In the genomic region with DNA sequence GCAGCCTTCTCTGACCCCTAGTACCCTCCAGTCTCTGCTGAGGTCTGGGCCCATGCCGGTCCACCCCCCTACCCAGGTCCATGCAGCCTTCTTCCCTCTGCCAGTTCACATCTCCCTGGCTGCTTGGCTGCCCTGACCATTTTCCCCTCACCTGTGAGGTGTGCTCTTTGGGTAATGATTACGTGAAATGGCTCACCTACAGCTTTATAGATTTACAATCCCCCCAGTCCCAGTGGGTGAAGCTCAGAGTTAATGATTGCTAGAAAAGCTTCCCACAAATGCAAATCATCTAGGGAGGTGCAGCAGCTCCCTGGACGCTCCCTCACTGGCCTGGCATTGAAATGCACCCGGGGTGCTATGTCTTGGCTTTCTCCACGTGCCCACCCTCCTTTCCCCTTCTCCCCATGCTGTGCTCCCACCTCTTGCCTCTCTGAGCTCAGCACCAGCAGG, we compare ENCODE assay signal across 27 cellular contexts. TPM values are rescaled to one million over a fixed set of nuclear protein-coding genes. Genes with fewer than 3 reads are reported as not detected.
DNase-seq lines count a peak whose midpoint lies in the region; FAIRE-seq and TF ChIP-seq lines count a peak whose summit lies in the region.
"Had no signal": no experiment of that assay in that cellular context is flagged by ENCODE, and none has a peak within 500 bp of the region (broad histone marks: within the 10 kb centered on the region; RNA-seq: fewer than 3 reads in every experiment).

No MANE protein-coding gene starts in this region.

- H3K4me2 ChIP-seq in astrocyte (ENCODE audit: low read length) (no peak overlapping the region), mesendoderm (ENCODE audit: low read length) (no peak overlapping the region)

- no peak overlapping the region for H2BK15ac ChIP-seq in mesendoderm (replicated peaks; ENCODE audit: low read depth)

- H3K23ac ChIP-seq in mesendoderm (ENCODE audit: low read length) = no peak overlapping the region

- intact Hi-C loops in Calu3 (cut with micrococcal nuclease; ENCODE audit: unreplicated experiment) = no loop called here

- H3K27me3 Mint-ChIP-seq in Calu3 (ENCODE audit: unreplicated experiment) (no peaks in the 10 kb centered on the region), astrocyte (ENCODE audit: low read depth, unreplicated experiment) (peaks cover 15% of the 10 kb centered on the region)

- no peak overlapping the region for H4K5ac ChIP-seq in mesendoderm (ENCODE audit: low read length)

- H3K27ac ChIP-seq in astrocyte (ENCODE audit: low read depth, low read length) (no peak overlapping the region), mesendoderm (ENCODE audit: low read depth, low read length) (no peak overlapping the region)
- H3K27ac ChIP-seq: ascending aorta, stomach, thyroid gland had no signal

- H3K56ac ChIP-seq in mesendoderm (ENCODE audit: low read length) = no peak overlapping the region

- FAIRE-seq in astrocyte (lab: Jason Lieb, UNC) = no peak
- FAIRE-seq: keratinocyte had no signal

- DNase-seq in Calu3 = peak; percentile 26
- no peak for DNase-seq in astrocyte (ENCODE audit: low read depth)
- peak; percentile 85 for DNase-seq in left kidney (ENCODE audit: low read depth, low spot score)
- DNase-seq in renal cortical epithelial cell (ENCODE audit: low read depth) = peak; percentile 71
- DNase-seq in NOMO-1 treated with DMSO at 0.1 percent for 48 hours (lab: John Stamatoyannopoulos, UW; ENCODE audit: unreplicated experiment) = no peak
- DNase-seq in mesendoderm = no peak
- no peak for DNase-seq in central memory CD4-positive, alpha-beta T cell
- no peak for DNase-seq in SIG-M5 treated with dmso at 0.1 percent for 504 hours (lab: John Stamatoyannopoulos, UW; ENCODE audit: unreplicated experiment)
- DNase-seq: activated CD8-positive, alpha-beta T cell treated with anti-CD3 and anti-CD28 coated beads, Interleukin-2, amount 10 ng/mL, durations not matched to agents 7 days and 5 days; activated effector memory CD4-positive, alpha-beta T cell treated with Interleukin-2 at 50 U/mL for 16 hours; activated naive CD8-positive, alpha-beta T cell treated with anti-CD3 and anti-CD28 coated beads, Interleukin-2, amount 10 ng/mL, durations not matched to agents 7 days and 5 days; BE2C; CD8-positive, alpha-beta memory T cell; cerebellar nuclear complex; DMS53; HCEC 1CT; KBM-7; NCI-H1105; NCI-H187 treated with DMSO at 0.1 percent for 48 hours; NCI-H69; stomach; thyroid gland had no signal

- CTCF ChIA-PET in Calu3 (lab: Charles Lee) = interaction anchor here (1.5 kb wide), 1 partner anchor 78 kb away, joined by 4 read pairs; no protein-coding TSS in a partner anchor

- no peak overlapping the region for H4K8ac ChIP-seq in mesendoderm (ENCODE audit: low read depth, low read length)

- H3K9me3 Mint-ChIP-seq in Calu3 (ENCODE audit: low read depth, unreplicated experiment) (no peaks in the 10 kb centered on the region), astrocyte (ENCODE audit: unreplicated experiment) (peaks cover 2% of the 10 kb centered on the region)
- H3K9me3 Mint-ChIP-seq: activated naive CD8-positive, alpha-beta T cell treated with anti-CD3 and anti-CD28 coated beads, Interleukin-2, amount 10 ng/mL, durations not matched to agents 7 days and 5 days; CD8-positive, alpha-beta memory T cell; T-helper 1 cell treated with Interleukin-12 subunit alpha and Interleukin-12 subunit beta and Interleukin-4 antibody, amounts not matched to agents 30 μg/mL and 1 μg/mL, for 36 hours had no signal

- H3K4me1 ChIP-seq in astrocyte (ENCODE audit: insufficient read depth, low read length) = no peaks in the 10 kb centered on the region
- no peaks in the 10 kb centered on the region for H3K4me1 ChIP-seq in mesendoderm (ENCODE audit: control insufficient read depth, low read depth, low read length)
- H3K4me1 ChIP-seq: ascending aorta, thyroid gland had no signal

- WGBS in mesendoderm (ENCODE audit: extremely low coverage, insufficient coverage, low lambda C conversion rate) = no CpG with 5 or more reads among the region's 5 CpGs

- H2AFZ ChIP-seq in astrocyte (ENCODE audit: low read depth, low read length) = no peak overlapping the region

- H3K4me3 Mint-ChIP-seq in Calu3 (ENCODE audit: low read depth, unreplicated experiment) (no peak overlapping the region), astrocyte (ENCODE audit: unreplicated experiment) (no peak overlapping the region)
- H3K4me3 Mint-ChIP-seq: activated CD8-positive, alpha-beta T cell treated with anti-CD3 and anti-CD28 coated beads, Interleukin-2, amount 10 ng/mL, durations not matched to agents 7 days and 5 days; activated naive CD8-positive, alpha-beta T cell treated with anti-CD3 and anti-CD28 coated beads, Interleukin-2, amount 10 ng/mL, durations not matched to agents 7 days and 5 days; CD8-positive, alpha-beta memory T cell; T-helper 1 cell treated with Interleukin-12 subunit alpha and Interleukin-12 subunit beta and Interleukin-4 antibody, amounts not matched to agents 30 μg/mL and 1 μg/mL, for 36 hours had no signal

- H3K4me1 Mint-ChIP-seq in Calu3 (ENCODE audit: low read depth, unreplicated experiment) (peaks cover 17% of the 10 kb centered on the region), astrocyte (ENCODE audit: low read depth, unreplicated experiment) (no peaks in the 10 kb centered on the region)
- H3K4me1 Mint-ChIP-seq: CD8-positive, alpha-beta memory T cell had no signal

- no peaks in the 10 kb centered on the region for H4K20me1 ChIP-seq in astrocyte (ENCODE audit: insufficient read depth, low read length)

- no peaks in the 10 kb centered on the region for H3K9me3 ChIP-seq in astrocyte (ENCODE audit: insufficient read depth, low read depth, low read length)
- H3K9me3 ChIP-seq: ascending aorta, BE2C, stomach, thyroid gland had no signal

- H3K4ac ChIP-seq in mesendoderm (ENCODE audit: low read depth, low read length) = no peak overlapping the region

- no peak for TF ChIP-seq CTCF in Calu3 (IDR thresholded peaks at IDR 0.05; ENCODE audit: unreplicated experiment)
- no peak for TF ChIP-seq CTCF in astrocyte (IDR thresholded peaks at IDR 0.05; ENCODE audit: insufficient read depth, low read depth, low read length)

- H2BK5ac ChIP-seq in mesendoderm (ENCODE audit: low read length) = no peak overlapping the region

- H3K36me3 ChIP-seq in astrocyte (ENCODE audit: insufficient read depth, low read length) (no peaks in the 10 kb centered on the region), mesendoderm (ENCODE audit: control insufficient read depth, insufficient read depth, low read length) (no peaks in the 10 kb centered on the region)
- H3K36me3 ChIP-seq: ascending aorta, BE2C, stomach, thyroid gland had no signal

- H3K4me3 ChIP-seq in astrocyte (ENCODE audit: insufficient read depth, low read depth, low read length) (no peak overlapping the region), mesendoderm (ENCODE audit: low read length) (no peak overlapping the region)
- H3K4me3 ChIP-seq: ascending aorta, stomach, thyroid gland had no signal

- H3K36me3 Mint-ChIP-seq in Calu3 (ENCODE audit: insufficient read depth, unreplicated experiment) (peaks cover 6% of the 10 kb centered on the region), astrocyte (ENCODE audit: low read depth, unreplicated experiment) (no peaks in the 10 kb centered on the region)
- H3K36me3 Mint-ChIP-seq: activated naive CD8-positive, alpha-beta T cell treated with anti-CD3 and anti-CD28 coated beads, Interleukin-2, amount 10 ng/mL, durations not matched to agents 7 days and 5 days; CD8-positive, alpha-beta memory T cell had no signal

- BruUV-seq in Calu3 (replicated peaks; lab: Mats Ljungman, UMichigan) = no TSS peak

- H3K9ac ChIP-seq in astrocyte (ENCODE audit: low read length) (no peak overlapping the region), mesendoderm (ENCODE audit: low read length) (no peak overlapping the region)

- H3K27ac Mint-ChIP-seq in Calu3 (ENCODE audit: unreplicated experiment) = no peak overlapping the region
- peak overlapping the region; percentile 26 for H3K27ac Mint-ChIP-seq in astrocyte (ENCODE audit: unreplicated experiment)
- H3K27ac Mint-ChIP-seq: activated CD8-positive, alpha-beta T cell treated with anti-CD3 and anti-CD28 coated beads, Interleukin-2, amount 10 ng/mL, durations not matched to agents 7 days and 5 days; activated naive CD8-positive, alpha-beta T cell treated with anti-CD3 and anti-CD28 coated beads, Interleukin-2, amount 10 ng/mL, durations not matched to agents 7 days and 5 days; CD8-positive, alpha-beta memory T cell; T-helper 1 cell treated with Interleukin-12 subunit alpha and Interleukin-12 subunit beta and Interleukin-4 antibody, amounts not matched to agents 30 μg/mL and 1 μg/mL, for 36 hours had no signal

- no peak overlapping the region for H2AK5ac ChIP-seq in mesendoderm (ENCODE audit: low read length)

- no peak overlapping the region for H2BK120ac ChIP-seq in mesendoderm (ENCODE audit: low read depth, low read length)

- H3K79me2 ChIP-seq in astrocyte (ENCODE audit: insufficient read depth, low read length) (no peaks in the 10 kb centered on the region), mesendoderm (ENCODE audit: control insufficient read depth, insufficient read depth, low read length) (no peaks in the 10 kb centered on the region)

- no peak overlapping the region for H3K18ac ChIP-seq in mesendoderm (ENCODE audit: low read length)

- no peaks in the 10 kb centered on the region for H3K79me1 ChIP-seq in mesendoderm (ENCODE audit: low read length)

- H3K27me3 ChIP-seq in astrocyte (ENCODE audit: insufficient read depth, low read length) = no peaks in the 10 kb centered on the region
- H3K27me3 ChIP-seq in mesendoderm (ENCODE audit: insufficient read depth, low read length, poor library complexity) = no peaks in the 10 kb centered on the region
- H3K27me3 ChIP-seq: ascending aorta, BE2C, stomach, thyroid gland had no signal

RNA-seq across cellular contexts. Expression of a gene that starts 18.7 kb away (rescaled TPM):
- total RNA-seq in Calu3 (2022) = 1.8 and 2.5 TPM in 2 replicates
- 0.87 and 1.2 TPM in 2 replicates for total RNA-seq in astrocyte
- total RNA-seq in renal cortical epithelial cell = 8.2 and 8.9 TPM in 2 replicates
- 2.0 TPM for polyA plus RNA-seq in mesendoderm (2013, experiment 1 of 2)
- 2.4 TPM for polyA plus RNA-seq in mesendoderm (2013, experiment 2 of 2)
- total RNA-seq: activated CD8-positive, alpha-beta T cell treated with anti-CD3 and anti-CD28 coated beads, Interleukin-2, amount 10 ng/mL, durations not matched to agents 7 days and 5 days; activated naive CD8-positive, alpha-beta T cell treated with anti-CD3 and anti-CD28 coated beads, Interleukin-2, amount 10 ng/mL, durations not matched to agents 7 days and 5 days; CD8-positive, alpha-beta memory T cell; glomerular endothelial cell; lung microvascular endothelial cell had no signal
- polyA plus RNA-seq: CD8-positive, alpha-beta memory T cell had no signal

Comparison
In these comparisons a context has a peak if more than half of its experiments do, and no peak if none do; other contexts are left out.
1. DNase-seq: peak in Calu3 (single experiment), left kidney (single experiment) and renal cortical epithelial cell (single experiment); none in astrocyte (single experiment), NOMO-1 treated with DMSO at 0.1 percent for 48 hours (single experiment), mesendoderm (single experiment), central memory CD4-positive, alpha-beta T cell (single experiment) and SIG-M5 treated with dmso at 0.1 percent for 504 hours (single experiment).